In the genomic region with DNA sequence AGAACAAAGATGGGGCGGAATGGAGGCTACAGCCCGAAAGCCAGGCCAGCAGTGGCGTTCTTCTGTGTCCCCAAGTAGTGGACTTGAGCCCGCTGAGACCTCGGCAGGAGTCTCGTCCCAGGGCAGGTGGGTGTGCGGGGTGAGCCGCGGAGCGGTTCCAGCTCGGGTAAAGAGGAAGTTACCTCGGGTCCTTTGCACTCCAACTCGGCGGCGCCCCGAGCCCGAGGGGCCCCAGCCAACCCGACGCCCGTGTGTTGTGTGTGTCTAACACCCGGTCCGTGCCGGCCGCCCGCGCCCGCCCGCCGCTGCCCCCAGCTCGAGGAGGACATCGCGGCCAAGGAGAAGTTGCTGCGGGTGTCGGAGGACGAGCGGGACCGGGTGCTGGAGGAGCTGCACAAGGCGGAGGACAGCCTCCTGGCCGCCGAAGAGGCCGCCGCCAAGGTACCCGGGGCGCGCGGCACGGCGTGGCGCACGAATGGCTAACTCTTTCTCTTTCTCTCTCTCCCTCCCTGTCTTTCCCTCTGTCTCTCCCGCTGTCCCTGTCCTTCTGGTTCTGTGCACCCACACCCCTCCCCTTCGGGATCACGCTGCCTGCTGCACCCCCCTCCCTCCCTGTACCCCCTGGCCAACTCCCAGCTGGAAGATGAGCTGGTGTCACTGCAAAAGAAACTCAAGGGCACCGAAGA, we compare ENCODE assay signal across 8 cellular contexts. TPM values are rescaled to one million over a fixed set of nuclear protein-coding genes. Genes with fewer than 3 reads are reported as not detected.
A peak's percentile ranks its signal among the peaks of the same experiment; 100 is the strongest.
DNase-seq lines count a peak whose midpoint lies in the region; ATAC-seq and TF ChIP-seq lines count a peak whose summit lies in the region.

No MANE protein-coding gene starts in this region.

- H3K27me3 ChIP-seq in GM06990 (replicated peaks; ENCODE audit: control insufficient read depth, insufficient read depth, low read length) (peaks cover 1% of the 10 kb centered on the region), ectodermal cell (ENCODE audit: control insufficient read depth, insufficient read depth, low read length, poor library complexity, severe bottlenecking) (peaks cover 4% of the 10 kb centered on the region), mucosa of rectum (ENCODE audit: control insufficient read depth in 2 of 2, insufficient read depth in 2 of 2, low read length in 2 of 2) (peaks cover 0 to 6% of the 10 kb centered on the region in 2 donors), vagina (no peaks in the 10 kb centered on the region)

- H3K9me3 ChIP-seq in ectodermal cell (ENCODE audit: control insufficient read depth, low read length) (no peaks in the 10 kb centered on the region), mucosa of rectum (ENCODE audit: control insufficient read depth in 2 of 2, low read length in 2 of 2) (no peaks in the 10 kb centered on the region), vagina (no peaks in the 10 kb centered on the region)

- peak overlapping the region; percentile 76 to 87 for H3K9ac ChIP-seq in mucosa of rectum (ENCODE audit: low read depth in 1 of 2, low read length in 2 of 2)

- TF ChIP-seq POLR2A in vagina (IDR thresholded peaks at IDR 0.05) = no peak

- intact Hi-C loops in vagina (cut with DNase I) = loop anchor here (5.0 kb wide), 1 partner anchor 49 kb away; no protein-coding TSS in a partner anchor

- 1% methylated on average over 54 of the region's 54 CpGs for WGBS in ectodermal cell, 2 experiments

- H3K27ac ChIP-seq in ectodermal cell (ENCODE audit: insufficient read depth, low read depth, low read length, poor library complexity, severe bottlenecking) (no peak overlapping the region), mucosa of rectum (ENCODE audit: low read depth in 2 of 2, low read length in 2 of 2) (peak overlapping the region; percentile 96 to 99), vagina (peak overlapping the region; percentile 86)

- TF ChIP-seq CTCF in GM06990 (IDR thresholded peaks at IDR 0.05; ENCODE audit: insufficient read depth, low read length, poor library complexity, severe bottlenecking) = no peak
- TF ChIP-seq CTCF in vagina (IDR thresholded peaks at IDR 0.05) = no peak

- ATAC-seq in left lobe of liver (no peak), HG03521 (IDR thresholded peaks at IDR 0.05; ENCODE audit: unreplicated experiment) (no peak)

- H3K4me1 ChIP-seq in ectodermal cell (ENCODE audit: control insufficient read depth, insufficient read depth, low read length) = peaks cover 34% of the 10 kb centered on the region
- peaks cover 12 to 37% of the 10 kb centered on the region in 2 donors for H3K4me1 ChIP-seq in mucosa of rectum (ENCODE audit: control insufficient read depth in 2 of 2, insufficient read depth in 2 of 2, low read length in 2 of 2)
- peaks cover 17% of the 10 kb centered on the region for H3K4me1 ChIP-seq in vagina

- DNase-seq in GM06990 (ENCODE audit: extremely low read depth, insufficient read length) = peak; percentile 30
- peak; percentile 66 for DNase-seq in RPMI8226
- DNase-seq in vagina (ENCODE audit: extremely low spot score in 2 of 2) = no peak
- no peak for DNase-seq in left lobe of liver (ENCODE audit: low spot score)
- DNase-seq in HCEC 1CT = no peak

- H3K4me3 ChIP-seq in GM06990 (replicated peaks; ENCODE audit: low read depth, low read length) = peak overlapping the region; percentile 5; the same call in 1 of the 2 replicates
- peak overlapping the region; percentile 88 for H3K4me3 ChIP-seq in ectodermal cell (ENCODE audit: insufficient read depth, low read depth, low read length)
- peak overlapping the region; percentile 78 to 87 for H3K4me3 ChIP-seq in mucosa of rectum (ENCODE audit: low read length in 2 of 2)
- peak overlapping the region; percentile 70 to 77 for H3K4me3 ChIP-seq in vagina

- H3K36me3 ChIP-seq in GM06990 (ENCODE audit: control insufficient read depth, insufficient read depth, low read length) (no peaks in the 10 kb centered on the region), ectodermal cell (ENCODE audit: control insufficient read depth, insufficient read depth, low read length) (peaks cover 9% of the 10 kb centered on the region), mucosa of rectum (ENCODE audit: control insufficient read depth in 2 of 2, insufficient read depth in 2 of 2, low read length in 2 of 2) (peaks cover 3 to 10% of the 10 kb centered on the region in 2 donors), vagina (no peaks in the 10 kb centered on the region)

RNA-seq across cellular contexts. Expression of gene TPM1, which starts 1.0 kb away (rescaled TPM):
- polyA plus RNA-seq in ectodermal cell (2013, experiment 1 of 4) = 870 TPM
- polyA plus RNA-seq in ectodermal cell (2013, experiment 2 of 4) = 825 TPM
- polyA plus RNA-seq in ectodermal cell (2013, experiment 3 of 4) = 574 TPM
- polyA plus RNA-seq in ectodermal cell (2013, experiment 4 of 4) = 642 TPM
- 498 TPM for total RNA-seq in vagina
- total RNA-seq in left lobe of liver = 52.6 TPM

Comparison
In these comparisons a context has a peak if more than half of its experiments do, and no peak if none do; other contexts are left out.
1. DNase-seq: peak in GM06990 (single experiment) and RPMI8226 (single experiment); none in vagina (0 of 2), left lobe of liver (single experiment) and HCEC 1CT (single experiment).
2. H3K4me3 ChIP-seq: peak in every context shown above with its lines; median percentile 88 in ectodermal cell; 82 in mucosa of rectum; 74 in vagina; 5 in GM06990.